8 cellular contexts compared by ENCODE assay signal in genomic region chr10:74176380-74177139, GRCh38. TPM values are rescaled to one million over a fixed set of nuclear protein-coding genes. Genes with fewer than 3 reads are reported as not detected.
DNase-seq lines count a peak whose midpoint lies in the region; ATAC-seq and TF ChIP-seq lines count a peak whose summit lies in the region.

No MANE protein-coding gene starts in this region.

- peak overlapping the region; percentile 90 for H3K27ac ChIP-seq in caudate nucleus (ENCODE audit: low read depth, low read length)
- peak overlapping the region; percentile 79 to 96 (median 93) for H3K27ac ChIP-seq in spleen

- no peaks in the 10 kb centered on the region for H3K36me3 ChIP-seq in spleen

- TF ChIP-seq POLR2A in spleen (IDR thresholded peaks at IDR 0.05): peak; percentile 29 to 93 (median 60)

- H3K27me3 ChIP-seq in spleen (replicated peaks in 1 of 7): no peaks in the 10 kb centered on the region

- H3K4me1 ChIP-seq in spleen: peaks cover 14 to 70% (median 35%) of the 10 kb centered on the region in 6 donors

- POLR2A ChIA-PET in activated B cell treated with CpG ODN at 0.5 μM for 24 hours (lab: Charles Lee): interaction anchor here (0.5 to 3.8 kb wide), 22 partner anchors 10 to 1034 kb away, joined by 3 to 61 read pairs (median 4); partner anchors contain the start of genes ADK, AP3M1 and VDAC2

- H3K27me3 Mint-ChIP-seq in activated B cell treated with CpG ODN at 0.5 μM for 24 hours: no peaks in the 10 kb centered on the region

- peak overlapping the region; percentile 92 for H3K4me3 Mint-ChIP-seq in activated B cell treated with CpG ODN at 0.5 μM for 24 hours

- ATAC-seq in GM19023 (IDR thresholded peaks at IDR 0.05; ENCODE audit: unreplicated experiment) (peak; percentile 92), HG03196 (IDR thresholded peaks at IDR 0.05; ENCODE audit: unreplicated experiment) (peak; percentile 88), activated B cell treated with CpG ODN at 0.5 μM for 24 hours (ENCODE audit: low read depth) (peak; percentile 90)

- intact Hi-C loops in activated B cell treated with CpG ODN at 0.5 μM for 24 hours (cut with micrococcal nuclease) (loop anchor here (1.0 to 10.0 kb wide), 8 partner anchors 10 to 1034 kb away; partner anchors contain the start of genes ADK, KAT6B, SAMD8 and VDAC2), spleen (cut with DNase I; ENCODE audit: low total_unique reads) (no loop called here)

- CTCF ChIA-PET in activated B cell treated with CpG ODN at 0.5 μM for 24 hours (lab: Charles Lee): interaction anchor here (1.2 to 1.5 kb wide), 4 partner anchors 10 to 50 kb away, joined by 3 to 7 read pairs (median 4); partner anchors contain the start of genes ADK and AP3M1

- peaks cover 55% of the 10 kb centered on the region for H3K4me1 Mint-ChIP-seq in activated B cell treated with CpG ODN at 0.5 μM for 24 hours

- 0% methylated on average over 42 to 72 of the region's 72 CpGs for WGBS in spleen, 5 donors

- peak overlapping the region; percentile 97 for H3K27ac Mint-ChIP-seq in activated B cell treated with CpG ODN at 0.5 μM for 24 hours

- peaks cover 2% of the 10 kb centered on the region for H3K36me3 Mint-ChIP-seq in activated B cell treated with CpG ODN at 0.5 μM for 24 hours (ENCODE audit: low read depth)

- TF ChIP-seq CTCF in AG09309 (IDR thresholded peaks at IDR 0.05; ENCODE audit: control insufficient read depth, insufficient read depth, low read depth, low read length, missing control alignments) (no peak), activated B cell treated with CpG ODN at 0.5 μM for 24 hours (IDR thresholded peaks at IDR 0.05) (no peak), spleen (IDR thresholded peaks at IDR 0.05 in 8 of 11, conservative IDR thresholded peaks at IDR 0.05 in 3 of 11) (peak in 2 of 11 experiments; percentile 12 to 37)

- H3K4me3 ChIP-seq in AG09309 (ENCODE audit: control insufficient read depth, low read depth, low read length) (peak overlapping the region; percentile 96), spleen (peak overlapping the region; percentile 67 to 91 (median 83))

- H3K9me3 Mint-ChIP-seq in activated B cell treated with CpG ODN at 0.5 μM for 24 hours: no peaks in the 10 kb centered on the region

- H3K9me3 ChIP-seq in spleen: no peaks in the 10 kb centered on the region

- DNase-seq in AG09309 (ENCODE audit: low read depth) (peak; percentile 72), NCI-H226 (peak; percentile 95), activated B cell treated with CpG ODN at 0.5 μM for 24 hours (peak; percentile 92), caudate nucleus (lab: John Stamatoyannopoulos, UW) (peak in 60 of 61 donors; percentile 49 to 99 (median 88)), inferior parietal cortex (ENCODE audit: extremely low spot score) (peak; percentile 91), spleen (peak; percentile 100)

RNA-seq across cellular contexts. Expression of gene ADK, which starts 25.5 kb away (rescaled TPM):
- total RNA-seq in activated B cell treated with CpG ODN at 0.5 μM for 24 hours: 46.1 and 47.5 TPM in 2 replicates
- total RNA-seq in spleen: 10 to 100 TPM; 24.2 to 40.5 (median 34.1) TPM
- 10 to 100 TPM; 11.1 to 18.9 (median 17.1) TPM for polyA plus RNA-seq in spleen

RNA-seq across cellular contexts. Expression of gene AP3M1, which starts 25.9 kb away (rescaled TPM):
- 55.9 and 61.7 TPM in 2 replicates for total RNA-seq in activated B cell treated with CpG ODN at 0.5 μM for 24 hours
- 10 to 100 TPM; 31.6 to 39.5 (median 34.3) TPM for total RNA-seq in spleen
- polyA plus RNA-seq in spleen: 10 to 100 TPM in 1 of 3 donors, 1 to 10 TPM in 2; 7.3 to 13.0 (median 9.1) TPM

Comparison
In these comparisons a context has a peak if more than half of its experiments do, and no peak if none do; other contexts are left out.
1. Peak in every context shown above with its lines: DNase-seq, ATAC-seq, H3K4me3 ChIP-seq and H3K27ac ChIP-seq.